ENCODE assay signal across 1 cellular context in genomic region chr1:109478806-109479205, GRCh38.
TF ChIP-seq lines count a peak whose summit lies in the region.

No MANE protein-coding gene starts in this region.

TF ChIP-seq in K562, 482 proteins besides CTCF, POLR2A, EP300 and RAD21 (continued from another document):
- TF ChIP-seq AFF4 (CRISPR knock-in tag; IDR thresholded peaks at IDR 0.05): no peak
- no peak for TF ChIP-seq ZZZ3 (IDR thresholded peaks at IDR 0.05)
- no peak for TF ChIP-seq ZNF512 (tag; IDR thresholded peaks at IDR 0.05)
- no peak for TF ChIP-seq SIRT6 (IDR thresholded peaks at IDR 0.05; ENCODE audit: low read depth, low read length)
- no peak for TF ChIP-seq ZBTB2 (IDR thresholded peaks at IDR 0.05)
- TF ChIP-seq CBX8 (IDR thresholded peaks at IDR 0.05; ENCODE audit: borderline replicate concordance, extremely low read depth, low read depth, low read length, poor library complexity, severe bottlenecking): no peak
- TF ChIP-seq MGA (IDR thresholded peaks at IDR 0.05): no peak
- no peak for TF ChIP-seq ZNF436 (CRISPR knock-in tag; IDR thresholded peaks at IDR 0.05)
- no peak for TF ChIP-seq ARID3B (CRISPR knock-in tag; IDR thresholded peaks at IDR 0.05; ENCODE audit: borderline replicate concordance)
- no peak for TF ChIP-seq EZH2 (IDR thresholded peaks at IDR 0.05; ENCODE audit: borderline replicate concordance, low read depth, low read length)
